In the genomic region with DNA sequence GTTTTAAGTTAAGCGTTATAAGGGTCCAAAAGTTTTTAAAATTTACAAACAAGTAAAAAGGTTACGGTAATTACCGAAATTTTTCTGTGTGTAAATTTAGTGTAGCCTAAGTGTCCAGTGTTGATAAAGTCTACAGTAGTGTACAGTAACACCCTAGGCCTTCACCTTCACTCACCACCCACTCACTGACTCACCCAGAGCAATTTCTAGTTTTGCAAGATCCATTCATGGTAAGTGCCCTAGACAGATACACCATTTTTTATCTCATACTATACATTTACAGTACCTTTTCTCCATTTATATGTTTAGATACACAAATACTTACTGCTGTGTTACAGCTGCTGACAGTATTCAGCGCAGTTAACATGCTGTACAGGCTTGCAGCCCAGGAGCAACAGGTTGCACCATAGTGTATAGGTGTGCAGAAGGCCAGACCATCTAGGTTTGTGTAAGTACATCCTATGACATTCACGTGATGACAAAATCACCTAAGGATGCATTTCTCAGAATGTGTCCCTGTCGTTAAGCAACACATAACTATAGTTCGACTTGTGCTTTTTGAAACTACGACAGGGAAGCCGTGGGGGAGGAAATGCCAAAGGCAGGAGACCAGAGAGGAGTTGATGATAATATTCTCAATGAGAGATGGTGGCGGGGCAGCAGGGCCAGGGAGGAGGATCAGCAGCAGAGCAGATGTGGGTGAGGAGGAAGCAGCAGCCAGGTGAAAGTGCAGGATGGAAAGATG, we compare ENCODE assay signal across 15 cellular contexts. TPM values are rescaled to one million over a fixed set of nuclear protein-coding genes. Genes with fewer than 3 reads are reported as not detected.
DNase-seq lines count a peak whose midpoint lies in the region; ATAC-seq, FAIRE-seq and TF ChIP-seq lines count a peak whose summit lies in the region.
"Had no signal": no experiment of that assay in that cellular context is flagged by ENCODE, and none has a peak within 500 bp of the region (broad histone marks: within the 10 kb centered on the region; RNA-seq: fewer than 3 reads in every experiment).

No MANE protein-coding gene starts in this region.

- H3K9me3 ChIP-seq in HCT116 (ENCODE audit: control insufficient read depth in 1 of 2, insufficient read depth in 1 of 2, low read depth in 1 of 2, low read length in 2 of 2) (no peaks in the 10 kb centered on the region), astrocyte (ENCODE audit: insufficient read depth, low read depth, low read length) (no peaks in the 10 kb centered on the region), vagina (no peaks in the 10 kb centered on the region)
- H3K9me3 ChIP-seq: ascending aorta, Peyer's patch had no signal

- no peak overlapping the region for H3K27ac Mint-ChIP-seq in astrocyte (ENCODE audit: unreplicated experiment)
- H3K27ac Mint-ChIP-seq in memory B cell: peak overlapping the region; percentile 48

- H3K4me3 ChIP-seq in HCT116 (replicated peaks in 1 of 2; ENCODE audit: low read depth in 1 of 2, low read length in 2 of 2): peak overlapping the region in 1 of 2 experiments; percentile 2; a peak in 1 of 4 replicates
- no peak overlapping the region for H3K4me3 ChIP-seq in astrocyte (ENCODE audit: insufficient read depth, low read depth, low read length)
- no peak overlapping the region for H3K4me3 ChIP-seq in vagina
- H3K4me3 ChIP-seq: ascending aorta, Peyer's patch had no signal

- no peak for FAIRE-seq in astrocyte (lab: Jason Lieb, UNC)

- peaks cover 0 to 4% of the 10 kb centered on the region in 2 experiments; a peak in 1 of 4 replicates for H3K36me3 ChIP-seq in HCT116 (ENCODE audit: control insufficient read depth in 1 of 2, insufficient read depth in 2 of 2, low read length in 2 of 2)
- H3K36me3 ChIP-seq in astrocyte (ENCODE audit: insufficient read depth, low read length): peaks cover 3% of the 10 kb centered on the region
- H3K36me3 ChIP-seq in vagina: no peaks in the 10 kb centered on the region

- RAD21 ChIA-PET in HCT116 (lab: Charles Lee; ENCODE audit: low non-redundant PET in 1 of 2, low total read pairs in 2 of 2, uncharacterized antibody in 2 of 2, unreplicated experiment in 2 of 2): no interaction called here

- H3K79me2 ChIP-seq in HCT116 (ENCODE audit: insufficient read depth, low read length): peaks cover 100% of the 10 kb centered on the region
- peaks cover 99% of the 10 kb centered on the region for H3K79me2 ChIP-seq in astrocyte (ENCODE audit: insufficient read depth, low read length)

- no peak for TF ChIP-seq CTCF in HCT116 (IDR thresholded peaks at IDR 0.05 in 2 of 3, conservative IDR thresholded peaks at IDR 0.05 in 1 of 3; ENCODE audit: borderline replicate concordance in 1 of 3, insufficient read depth in 1 of 3, low read depth in 2 of 3, low read length in 2 of 3)
- no peak for TF ChIP-seq CTCF in astrocyte (IDR thresholded peaks at IDR 0.05; ENCODE audit: insufficient read depth, low read depth, low read length)
- no peak for TF ChIP-seq CTCF in vagina (IDR thresholded peaks at IDR 0.05)

- H3K4me3 Mint-ChIP-seq in astrocyte (ENCODE audit: unreplicated experiment) (no peak overlapping the region), memory B cell (no peak overlapping the region)

- H3K4me1 Mint-ChIP-seq in astrocyte (ENCODE audit: low read depth, unreplicated experiment) (peaks cover 55% of the 10 kb centered on the region), memory B cell (peaks cover 14% of the 10 kb centered on the region)

- TF ChIP-seq POLR2A in HCT116 (IDR thresholded peaks at IDR 0.05; ENCODE audit: borderline replicate concordance, extremely low read depth, insufficient read depth, insufficient read length) (no peak), vagina (IDR thresholded peaks at IDR 0.05) (no peak)

- no peak for ATAC-seq in HCT116
- no peak for ATAC-seq in memory B cell (ENCODE audit: low read depth)
- no peak for ATAC-seq in HG02610 (IDR thresholded peaks at IDR 0.05; ENCODE audit: unreplicated experiment)
- ATAC-seq in GM21619 (IDR thresholded peaks at IDR 0.05; ENCODE audit: unreplicated experiment): no peak

- H3K27me3 ChIP-seq in HCT116 (ENCODE audit: insufficient read depth, low read length): no peaks in the 10 kb centered on the region
- H3K27me3 ChIP-seq in astrocyte (ENCODE audit: insufficient read depth, low read length): no peaks in the 10 kb centered on the region
- no peaks in the 10 kb centered on the region for H3K27me3 ChIP-seq in vagina
- H3K27me3 ChIP-seq: ascending aorta, Peyer's patch had no signal

- H3K4me1 ChIP-seq in HCT116 (ENCODE audit: control insufficient read depth in 1 of 2, insufficient read depth in 2 of 2, low read length in 2 of 2) (peaks cover 7 to 20% of the 10 kb centered on the region in 2 experiments; a peak in 3 of 4 replicates), astrocyte (ENCODE audit: insufficient read depth, low read length) (peaks cover 32% of the 10 kb centered on the region), vagina (no peaks in the 10 kb centered on the region)
- H3K4me1 ChIP-seq: ascending aorta, Peyer's patch had no signal

- BruUV-seq in HCT116 (replicated peaks; lab: Mats Ljungman, UMichigan): no TSS peak

- H4K20me1 ChIP-seq in HCT116 (ENCODE audit: insufficient read depth): peaks cover 15% of the 10 kb centered on the region; the same call in 1 of the 2 replicates
- H4K20me1 ChIP-seq in astrocyte (ENCODE audit: insufficient read depth, low read length): peaks cover 92% of the 10 kb centered on the region

- no peak overlapping the region for H2AFZ ChIP-seq in HCT116 (ENCODE audit: low read depth, low read length, poor library complexity, severe bottlenecking)
- H2AFZ ChIP-seq in astrocyte (ENCODE audit: low read depth, low read length): no peak overlapping the region

- intact Hi-C loops in HCT116 (cut with micrococcal nuclease) (no loop called here), vagina (cut with DNase I) (no loop called here)

- H3K9ac ChIP-seq in HCT116 (ENCODE audit: low read length) (no peak overlapping the region; the same call in 1 of the 2 replicates), astrocyte (ENCODE audit: low read length) (no peak overlapping the region)

- peak; percentile 31 for DNase-seq in CD1c-positive myeloid dendritic cell (ENCODE audit: extremely low spot score)
- peak; percentile 10 for DNase-seq in HCT116 (ENCODE audit: low read depth, low spot score)
- peak; percentile 76 for DNase-seq in astrocyte (ENCODE audit: low read depth)
- DNase-seq in memory B cell (ENCODE audit: low spot score in 2 of 2): no peak
- DNase-seq in stimulated activated CD4-positive, alpha-beta T cell treated with anti-CD3 and anti-CD28 coated beads, Interleukin-15, amount 100 ng/mL, for 24 hours: no peak
- no peak for DNase-seq in vagina (ENCODE audit: extremely low spot score in 2 of 2)
- DNase-seq: activated CD4-positive, alpha-beta T cell treated with anti-CD3 and anti-CD28 coated beads for 1 hour; activated T-cell treated with anti-CD3 and anti-CD28 coated beads, Interleukin-2, amount 50 U/mL, for 48 hours; DMS79 treated with DMSO at 0.1 percent for 48 hours; NCI-H187; NCI-H526; Peyer's patch had no signal

- H3K9me3 Mint-ChIP-seq in astrocyte (ENCODE audit: unreplicated experiment) (no peaks in the 10 kb centered on the region), memory B cell (no peaks in the 10 kb centered on the region)

- no peaks in the 10 kb centered on the region for H3K9me2 ChIP-seq in HCT116 (ENCODE audit: insufficient read depth)

- TF ChIP-seq RAD21 in HCT116 (IDR thresholded peaks at IDR 0.05; ENCODE audit: low read depth): no peak

- H3K27me3 Mint-ChIP-seq in astrocyte (ENCODE audit: low read depth, unreplicated experiment) (no peaks in the 10 kb centered on the region), memory B cell (no peaks in the 10 kb centered on the region)

- H3K36me3 Mint-ChIP-seq in astrocyte (ENCODE audit: low read depth, unreplicated experiment) (peaks cover 6% of the 10 kb centered on the region), memory B cell (peaks cover 16% of the 10 kb centered on the region)

- H3K27ac ChIP-seq in HCT116 (ENCODE audit: low read depth, low read length): no peak overlapping the region
- no peak overlapping the region for H3K27ac ChIP-seq in astrocyte (ENCODE audit: low read depth, low read length)
- no peak overlapping the region for H3K27ac ChIP-seq in vagina
- H3K27ac ChIP-seq: ascending aorta, Peyer's patch had no signal

- CTCF ChIA-PET in HCT116 (lab: Charles Lee): interaction anchor here (1.1 kb wide), 1 partner anchor 21 kb away, joined by 8 read pairs; no protein-coding TSS in a partner anchor

- POLR2A ChIA-PET in HCT116 (lab: Charles Lee): no interaction called here

- H3K4me2 ChIP-seq in HCT116 (ENCODE audit: low read length) (peak overlapping the region; percentile 62), astrocyte (ENCODE audit: low read length) (peak overlapping the region; percentile 65)

TF ChIP-seq in HCT116, 20 proteins besides CTCF, POLR2A, EP300 and RAD21:
- TF ChIP-seq, protein P1, sequence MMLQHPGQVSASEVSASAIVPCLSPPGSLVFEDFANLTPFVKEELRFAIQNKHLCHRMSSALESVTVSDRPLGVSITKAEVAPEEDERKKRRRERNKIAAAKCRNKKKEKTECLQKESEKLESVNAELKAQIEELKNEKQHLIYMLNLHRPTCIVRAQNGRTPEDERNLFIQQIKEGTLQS (IDR thresholded peaks at IDR 0.05): no peak
- TF ChIP-seq EGR1 (IDR thresholded peaks at IDR 0.05; ENCODE audit: low read depth) (peak; percentile 88), FOSL1 (IDR thresholded peaks at IDR 0.05; ENCODE audit: low read depth) (0 out of 2 replicates have a peak, but pooled peaks have one; percentile 16)
TF ChIP-seq in HCT116: peak in this region for 2.

RNA-seq across cellular contexts. Expression of a gene that starts 48.6 kb away (rescaled TPM):
- 222 TPM for total RNA-seq in HCT116 (2021; ENCODE audit: unreplicated experiment)
- 305 and 343 TPM in 2 replicates for polyA plus RNA-seq in HCT116 (2012)
- 174 and 183 TPM in 2 replicates for total RNA-seq in astrocyte
- total RNA-seq in vagina: 121 TPM

Comparison
In these comparisons a context has a peak if more than half of its experiments do, and no peak if none do; other contexts are left out.
1. DNase-seq: peak in CD1c-positive myeloid dendritic cell (single experiment), HCT116 (single experiment) and astrocyte (single experiment); none in memory B cell (0 of 2), stimulated activated CD4-positive, alpha-beta T cell treated with anti-CD3 and anti-CD28 coated beads, Interleukin-15, amount 100 ng/mL, for 24 hours (single experiment) and vagina (0 of 2).